In the genomic region with DNA sequence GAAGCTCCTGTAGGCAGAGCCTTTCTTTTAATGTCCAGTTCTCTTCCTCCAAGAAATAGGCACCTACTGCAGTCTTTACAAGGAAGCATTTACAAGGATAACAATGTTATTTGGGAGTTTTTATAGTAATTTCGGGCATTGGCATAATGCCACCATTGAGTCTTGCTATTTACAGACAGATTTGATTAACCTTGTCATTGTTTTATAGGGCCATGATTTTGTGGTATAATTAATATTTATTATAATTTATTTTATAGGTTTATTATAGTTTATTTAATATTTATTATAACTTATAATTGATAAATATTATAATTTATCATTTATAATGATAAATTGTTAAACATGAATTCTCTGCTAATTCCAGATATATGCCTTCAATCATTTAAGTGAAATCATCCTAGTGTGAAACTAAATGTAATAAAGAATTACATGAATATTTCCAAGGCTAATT, we compare ENCODE assay signal across 8 cellular contexts. TPM values are rescaled to one million over a fixed set of nuclear protein-coding genes. Genes with fewer than 3 reads are reported as not detected.
DNase-seq lines count a peak whose midpoint lies in the region; ATAC-seq and TF ChIP-seq lines count a peak whose summit lies in the region.

No MANE protein-coding gene starts in this region.

- H3K4me1 ChIP-seq in hepatocyte (ENCODE audit: insufficient read depth) (peaks cover 5% of the 10 kb centered on the region), stomach smooth muscle (ENCODE audit: control insufficient read depth, insufficient read depth, low read length) (peaks cover 3% of the 10 kb centered on the region)

- WGBS in hepatocyte (ENCODE audit: low lambda C conversion rate, missing lambda C conversion rate): 30% methylated on average over 1 of the region's 1 CpG

- TF ChIP-seq CTCF in WTC11 (IDR thresholded peaks at IDR 0.05): no peak
- TF ChIP-seq CTCF in hepatocyte (IDR thresholded peaks at IDR 0.05; ENCODE audit: poor library complexity): no peak

- ATAC-seq in WTC11 (no peak), GM21447 (IDR thresholded peaks at IDR 0.05; ENCODE audit: unreplicated experiment) (no peak)

- no peaks in the 10 kb centered on the region for H3K36me3 ChIP-seq in hepatocyte (replicated peaks; ENCODE audit: insufficient read depth, low read depth)
- H3K36me3 ChIP-seq in stomach smooth muscle (ENCODE audit: control insufficient read depth in 2 of 2, insufficient read depth in 2 of 2, low read length in 2 of 2): no peaks in the 10 kb centered on the region

- H3K79me2 ChIP-seq in hepatocyte: peaks cover 34% of the 10 kb centered on the region

- peak overlapping the region; percentile 97 for H3K4me3 Mint-ChIP-seq in T-helper 1 cell treated with Interleukin-12 subunit alpha and Interleukin-12 subunit beta and Interleukin-4 antibody, amounts not matched to agents 30 μg/mL and 1 μg/mL, for 36 hours
- peak overlapping the region; percentile 92 for H3K4me3 Mint-ChIP-seq in WTC11

- H3K27me3 ChIP-seq in hepatocyte (no peaks in the 10 kb centered on the region), stomach smooth muscle (ENCODE audit: control insufficient read depth in 1 of 2, insufficient read depth in 2 of 2, low read length in 2 of 2) (no peaks in the 10 kb centered on the region)

- no peaks in the 10 kb centered on the region for H3K9me2 ChIP-seq in hepatocyte (replicated peaks; ENCODE audit: insufficient read depth)

- CTCF ChIA-PET in WTC11 (lab: Charles Lee): interaction anchor here (0.7 to 1.3 kb wide), 3 partner anchors 67 to 387 kb away, joined by 3 read pairs; no protein-coding TSS in a partner anchor

- DNase-seq in T-helper 1 cell: no peak
- no peak for DNase-seq in WTC11 (ENCODE audit: low spot score)
- no peak for DNase-seq in hepatocyte (ENCODE audit: low spot score)
- no peak for DNase-seq in NOMO-1 treated with dmso at 0.1 percent for 144 hours (lab: John Stamatoyannopoulos, UW; ENCODE audit: unreplicated experiment)
- DNase-seq in NCI-H1417 treated with DMSO at 0.1 percent for 48 hours (lab: John Stamatoyannopoulos, UW): no peak

- no peaks in the 10 kb centered on the region for H3K9me3 Mint-ChIP-seq in T-helper 1 cell treated with Interleukin-12 subunit alpha and Interleukin-12 subunit beta and Interleukin-4 antibody, amounts not matched to agents 30 μg/mL and 1 μg/mL, for 36 hours
- H3K9me3 Mint-ChIP-seq in WTC11: no peaks in the 10 kb centered on the region

- H2AFZ ChIP-seq in hepatocyte: peak overlapping the region; percentile 69

- H4K20me1 ChIP-seq in hepatocyte (ENCODE audit: insufficient read depth, poor library complexity, severe bottlenecking): no peaks in the 10 kb centered on the region

- H3K9ac ChIP-seq in stomach smooth muscle (ENCODE audit: low read length in 2 of 2): peak overlapping the region; percentile 30 to 53

- H3K4me2 ChIP-seq in hepatocyte: peak overlapping the region; percentile 70

- peaks cover 8% of the 10 kb centered on the region for H3K36me3 Mint-ChIP-seq in T-helper 1 cell treated with Interleukin-12 subunit alpha and Interleukin-12 subunit beta and Interleukin-4 antibody, amounts not matched to agents 30 μg/mL and 1 μg/mL, for 36 hours (ENCODE audit: low read depth)
- peaks cover 2% of the 10 kb centered on the region; the same call in 1 of the 2 replicates for H3K36me3 Mint-ChIP-seq in WTC11

- peaks cover 6% of the 10 kb centered on the region for H3K27me3 Mint-ChIP-seq in T-helper 1 cell treated with Interleukin-12 subunit alpha and Interleukin-12 subunit beta and Interleukin-4 antibody, amounts not matched to agents 30 μg/mL and 1 μg/mL, for 36 hours (ENCODE audit: low read depth)
- H3K27me3 Mint-ChIP-seq in WTC11 (ENCODE audit: low read depth): no peaks in the 10 kb centered on the region; the same call in 1 of the 2 replicates

- H3K27ac ChIP-seq in hepatocyte (peak overlapping the region; percentile 73), stomach smooth muscle (ENCODE audit: low read length) (peak overlapping the region; percentile 94)

- peaks cover 23% of the 10 kb centered on the region for H3K4me1 Mint-ChIP-seq in T-helper 1 cell treated with Interleukin-12 subunit alpha and Interleukin-12 subunit beta and Interleukin-4 antibody, amounts not matched to agents 30 μg/mL and 1 μg/mL, for 36 hours (ENCODE audit: low read depth)
- peaks cover 8% of the 10 kb centered on the region; the same call in 1 of the 2 replicates for H3K4me1 Mint-ChIP-seq in WTC11

- POLR2A ChIA-PET in WTC11 (lab: Charles Lee): no interaction called here

- H3K27ac Mint-ChIP-seq in T-helper 1 cell treated with Interleukin-12 subunit alpha and Interleukin-12 subunit beta and Interleukin-4 antibody, amounts not matched to agents 30 μg/mL and 1 μg/mL, for 36 hours: peak overlapping the region; percentile 90
- peak overlapping the region; percentile 84 for H3K27ac Mint-ChIP-seq in WTC11

- H3K9me3 ChIP-seq in hepatocyte (ENCODE audit: low read depth): no peaks in the 10 kb centered on the region
- H3K9me3 ChIP-seq in stomach smooth muscle (ENCODE audit: control insufficient read depth in 2 of 2, low read length in 2 of 2): no peaks in the 10 kb centered on the region

- H3K4me3 ChIP-seq in hepatocyte: peak overlapping the region; percentile 3
- H3K4me3 ChIP-seq in stomach smooth muscle (ENCODE audit: low read length in 2 of 2): peak overlapping the region; percentile 86 to 95

TF ChIP-seq in WTC11, 78 proteins besides CTCF, POLR2A, EP300 and RAD21:
- TF ChIP-seq ZBTB21 (CRISPR knock-in tag; IDR thresholded peaks at IDR 0.05; ENCODE audit: borderline replicate concordance): no peak
- TF ChIP-seq FOXP1 (CRISPR knock-in tag; IDR thresholded peaks at IDR 0.05; ENCODE audit: borderline replicate concordance): no peak
- no peak for TF ChIP-seq ZNF317 (CRISPR knock-in tag; IDR thresholded peaks at IDR 0.05; ENCODE audit: borderline replicate concordance, low read depth)
- TF ChIP-seq HMGA2 (CRISPR knock-in tag; IDR thresholded peaks at IDR 0.05): peak; percentile 95

RNA-seq across cellular contexts. Expression of a gene that starts 0.6 kb away (rescaled TPM):
- total RNA-seq in WTC11 (2021) (20.2 to 24.7 TPM (median 21.9 TPM) in 3 replicates), hepatocyte (21.2 and 29.5 TPM in 2 replicates)
- polyA plus RNA-seq in hepatocyte: 6.4 and 7.8 TPM in 2 replicates
